6 cellular contexts compared by ENCODE assay signal in genomic region chr1:1318131-1318652, GRCh38. TPM values are rescaled to one million over a fixed set of nuclear protein-coding genes. Genes with fewer than 3 reads are reported as not detected.
A peak's percentile ranks its signal among the peaks of the same experiment; 100 is the strongest.
DNase-seq lines count a peak whose midpoint lies in the region; ATAC-seq, FAIRE-seq and TF ChIP-seq lines count a peak whose summit lies in the region.

No MANE protein-coding gene starts in this region.

- WGBS in K562 (ENCODE audit: insufficient coverage, low coverage, missing lambda C conversion rate): 38% methylated on average over 9 of the region's 9 CpGs

- POLR2A ChIA-PET in K562 (lab: Yijun Ruan, JAX): interaction anchor here (0.8 to 4.3 kb wide), 3 partner anchors 7 to 112 kb away, joined by 3 to 30 read pairs (median 3); no protein-coding TSS in a partner anchor

- in situ Hi-C loops in K562 (cut with MboI): no loop called here

- H3K4me1 Mint-ChIP-seq in T-helper 17 cell: peaks cover 8% of the 10 kb centered on the region

- no peak overlapping the region for H3K4me3 ChIP-seq in K562
- no peak overlapping the region for H3K4me3 ChIP-seq in osteoblast (ENCODE audit: insufficient read depth, low read length)

- no peak for TF ChIP-seq POLR2A in K562 (conservative IDR thresholded peaks at IDR 0.05)

- H3K27ac Mint-ChIP-seq in T-helper 17 cell: no peak overlapping the region

- TF ChIP-seq EP300 in K562 (IDR thresholded peaks at IDR 0.05; ENCODE audit: low read length): peak; percentile 29; the same call in 1 of the 2 replicates

- H3K9me3 ChIP-seq in K562 (replicated peaks; ENCODE audit: control insufficient read depth, insufficient read depth, low read depth, low read length): no peaks in the 10 kb centered on the region
- H3K9me3 ChIP-seq in osteoblast (ENCODE audit: low read depth, low read length): no peaks in the 10 kb centered on the region
- H3K9me3 ChIP-seq in T-helper 17 cell (ENCODE audit: control insufficient read depth, low read length, poor library complexity, severe bottlenecking): no peaks in the 10 kb centered on the region

- H3K4me1 ChIP-seq in K562 (replicated peaks in 1 of 2; ENCODE audit: control insufficient read depth in 2 of 2, insufficient read depth in 2 of 2, low read length in 2 of 2) (peaks cover 33 to 86% of the 10 kb centered on the region in 2 experiments), osteoblast (ENCODE audit: insufficient read depth, low read length) (peaks cover 10% of the 10 kb centered on the region)

- H3K36me3 ChIP-seq in K562 (ENCODE audit: control insufficient read depth, insufficient read depth, low read length) (peaks cover 86% of the 10 kb centered on the region), osteoblast (ENCODE audit: insufficient read depth, low read length) (peaks cover 40% of the 10 kb centered on the region)

- peak; percentile 99 for FAIRE-seq in K562 (lab: Jason Lieb, UNC)

- peaks cover 61% of the 10 kb centered on the region for H3K79me2 ChIP-seq in K562 (ENCODE audit: control insufficient read depth, insufficient read depth, low read length)
- H3K79me2 ChIP-seq in osteoblast (ENCODE audit: insufficient read depth, low read length): peaks cover 73% of the 10 kb centered on the region

- TF ChIP-seq CTCF in K562 (IDR thresholded peaks at IDR 0.05 in 2 of 3, conservative IDR thresholded peaks at IDR 0.05 in 1 of 3; ENCODE audit: insufficient read depth in 2 of 3, low read depth in 1 of 3, low read length in 3 of 3) (no peak), osteoblast (IDR thresholded peaks at IDR 0.05; ENCODE audit: extremely low read depth, low read depth, low read length) (no peak)

- intact Hi-C loops in K562 (cut with micrococcal nuclease): no loop called here

- peaks cover 13% of the 10 kb centered on the region for H3K9me1 ChIP-seq in K562 (ENCODE audit: control insufficient read depth, insufficient read depth, low read length)

- peaks cover 2% of the 10 kb centered on the region for H3K36me3 Mint-ChIP-seq in T-helper 17 cell (ENCODE audit: low read depth)

- H3K27ac ChIP-seq in K562 (ENCODE audit: extremely low read depth, low read depth, low read length): no peak overlapping the region
- peak overlapping the region; percentile 78 for H3K27ac ChIP-seq in osteoblast (ENCODE audit: low read depth, low read length)

- DNase-seq in HT-29 (ENCODE audit: low spot score): peak; percentile 83
- DNase-seq in K562 (ENCODE audit: extremely low read depth in 1 of 4, low spot score in 3 of 4): peak in 1 of 4 experiments; percentile 87
- DNase-seq in osteoblast (ENCODE audit: insufficient read length, low spot score, missing footprints): peak; percentile 96
- DNase-seq in T-helper 17 cell: no peak
- no peak for DNase-seq in RPMI8226

- CTCF ChIA-PET in K562 (lab: Yijun Ruan, JAX; ENCODE audit: low intra/inter-chr PET ratio): no interaction called here

- no peaks in the 10 kb centered on the region for H3K27me3 ChIP-seq in K562 (ENCODE audit: control insufficient read depth in 2 of 2, insufficient read depth in 2 of 2, low read length in 2 of 2)
- H3K27me3 ChIP-seq in osteoblast (ENCODE audit: insufficient read depth, low read length): no peaks in the 10 kb centered on the region

- no peaks in the 10 kb centered on the region for H3K27me3 Mint-ChIP-seq in T-helper 17 cell

- H3K9ac ChIP-seq in K562 (ENCODE audit: insufficient read depth in 1 of 2, low read depth in 2 of 2, low read length in 2 of 2): no peak overlapping the region

- H3K4me3 Mint-ChIP-seq in T-helper 17 cell: no peak overlapping the region

- H3K4me2 ChIP-seq in K562 (ENCODE audit: insufficient read depth, low read length) (no peak overlapping the region), osteoblast (ENCODE audit: insufficient read depth, low read length) (peak overlapping the region; percentile 23)

- TSS peak; percentile 37 for BruUV-seq in K562 (replicated peaks; lab: Mats Ljungman, UMichigan)

- H4K20me1 ChIP-seq in K562 (replicated peaks; ENCODE audit: control insufficient read depth, insufficient read depth, low read length) (peaks cover 24% of the 10 kb centered on the region; the same call in 1 of the 2 replicates), osteoblast (ENCODE audit: insufficient read depth, low read length) (peaks cover 46% of the 10 kb centered on the region)

- H2AFZ ChIP-seq in K562 (ENCODE audit: low read depth, low read length): no peak overlapping the region
- H2AFZ ChIP-seq in osteoblast (ENCODE audit: low read length): no peak overlapping the region

- peak; percentile 85 for ATAC-seq in K562
- ATAC-seq in T-helper 17 cell: no peak
- no peak for ATAC-seq in HG02588 (IDR thresholded peaks at IDR 0.05; ENCODE audit: unreplicated experiment)

- TF ChIP-seq RAD21 in K562 (CRISPR knock-in tag; conservative IDR thresholded peaks at IDR 0.05 in 1 of 2, IDR thresholded peaks at IDR 0.05 in 1 of 2): no peak

RNA-seq across cellular contexts. Expression of gene INTS11, which starts 6.3 kb away (rescaled TPM):
- total RNA-seq in HT-29 (2014; rRNA removed; shearing (Covaris generic)): 174 and 200 TPM in 2 replicates
- total RNA-seq in K562 (2011; cell fraction: chromatin; rRNA removed; ENCODE audit: low replicate concordance): 317 and 866 TPM in 2 replicates
- total RNA-seq in K562 (2011; cell fraction: nucleolus; rRNA removed): 565 and 578 TPM in 2 replicates
- 402 and 440 TPM in 2 replicates for total RNA-seq in K562 (2011; cell fraction: nucleoplasm; rRNA removed)
- total RNA-seq in K562 (2014; rRNA removed) (151 and 179 TPM in 2 replicates), K562 (2014; rRNA removed; fragmentation: Illumina TruSeq; extraction: Trizol) (62.1 and 77.4 TPM in 2 replicates), K562 (2015; rRNA removed; fragmentation: Illumina TruSeq; extraction: Trizol) (85.4 and 88.8 TPM in 2 replicates), K562 (2021) (153 and 164 TPM in 2 replicates), osteoblast (53.3 and 59.7 TPM in 2 replicates), T-helper 17 cell (100 to 1,000 TPM; 130 to 132 TPM)
- polyA plus RNA-seq in K562 (2011; rRNA removed) (110 and 164 TPM in 2 replicates), K562 (2014; fragmentation: Illumina TruSeq; extraction: Trizol) (143 and 151 TPM in 2 replicates), K562 (2014; fragmentation: Nextera tagmentation; extraction: Ambion mirVana) (10 to 100 TPM in 1 of 2 experiments, 1 to 10 TPM in 1; 3.6 to 11.8 TPM), K562 (2014; rRNA removed) (183 TPM in 2 replicates)
- polyA plus RNA-seq in K562 (2011; cell fraction: cytosol; rRNA removed): 195 and 300 TPM in 2 replicates
- 663 and 798 TPM in 2 replicates for polyA plus RNA-seq in K562 (2011; cell fraction: nucleus; rRNA removed)
- 151 and 204 TPM in 2 replicates for polyA plus RNA-seq in K562 (2012)
- 68.4 and 103 TPM in 2 replicates for polyA minus RNA-seq in K562 (2011; rRNA and poly(A)+ RNA removed)
- 79.6 and 101 TPM in 2 replicates for polyA minus RNA-seq in K562 (2011; cell fraction: cytosol; rRNA and poly(A)+ RNA removed)
- polyA minus RNA-seq in K562 (2011; cell fraction: nucleus; rRNA and poly(A)+ RNA removed): 108 and 123 TPM in 2 replicates

RNA-seq across cellular contexts. Expression of gene CPTP, which starts 6.4 kb away (rescaled TPM):
- 62.5 and 70.5 TPM in 2 replicates for total RNA-seq in HT-29 (2014; rRNA removed; shearing (Covaris generic))
- 3.4 and 22.1 TPM in 2 replicates for total RNA-seq in K562 (2011; cell fraction: chromatin; rRNA removed; ENCODE audit: low replicate concordance)
- 31.8 and 32.0 TPM in 2 replicates for total RNA-seq in K562 (2011; cell fraction: nucleolus; rRNA removed)
- 11.2 and 13.9 TPM in 2 replicates for total RNA-seq in K562 (2011; cell fraction: nucleoplasm; rRNA removed)
- total RNA-seq in K562 (2014; rRNA removed) (21.6 and 33.4 TPM in 2 replicates), K562 (2014; rRNA removed; fragmentation: Illumina TruSeq; extraction: Trizol) (3.0 and 3.5 TPM in 2 replicates), K562 (2015; rRNA removed; fragmentation: Illumina TruSeq; extraction: Trizol) (8.4 and 10.1 TPM in 2 replicates), K562 (2021) (25.4 and 25.8 TPM in 2 replicates), osteoblast (12.7 and 13.8 TPM in 2 replicates), T-helper 17 cell (10 to 100 TPM; 14.3 to 15.7 TPM)
- polyA plus RNA-seq in K562 (2011; rRNA removed) (3.5 and 5.7 TPM in 2 replicates), K562 (2014; fragmentation: Illumina TruSeq; extraction: Trizol) (2.7 and 9.1 TPM in 2 replicates), K562 (2014; fragmentation: Nextera tagmentation; extraction: Ambion mirVana) (under 1 TPM; 0.11 to 0.20 TPM), K562 (2014; rRNA removed) (12.4 and 12.9 TPM in 2 replicates)
- polyA plus RNA-seq in K562 (2011; cell fraction: cytosol; rRNA removed): 7.2 and 32.1 TPM in 2 replicates
- 5.6 and 10.3 TPM in 2 replicates for polyA plus RNA-seq in K562 (2011; cell fraction: nucleus; rRNA removed)
- 14.5 and 17.3 TPM in 2 replicates for polyA plus RNA-seq in K562 (2012)
- polyA minus RNA-seq in K562 (2011; rRNA and poly(A)+ RNA removed): 2.1 and 2.4 TPM in 2 replicates
- 9.2 and 12.1 TPM in 2 replicates for polyA minus RNA-seq in K562 (2011; cell fraction: cytosol; rRNA and poly(A)+ RNA removed)
- 14.0 and 17.8 TPM in 2 replicates for polyA minus RNA-seq in K562 (2011; cell fraction: nucleus; rRNA and poly(A)+ RNA removed)

RNA-seq across cellular contexts. Expression of gene PUSL1, which starts 9.8 kb away (rescaled TPM):
- total RNA-seq in HT-29 (2014; rRNA removed; shearing (Covaris generic)): 152 and 157 TPM in 2 replicates
- 13.3 and 63.1 TPM in 2 replicates for total RNA-seq in K562 (2011; cell fraction: chromatin; rRNA removed; ENCODE audit: low replicate concordance)
- 74.5 and 90.1 TPM in 2 replicates for total RNA-seq in K562 (2011; cell fraction: nucleolus; rRNA removed)
- 23.2 and 31.2 TPM in 2 replicates for total RNA-seq in K562 (2011; cell fraction: nucleoplasm; rRNA removed)
- total RNA-seq in K562 (2014; rRNA removed) (86.9 and 103 TPM in 2 replicates), K562 (2014; rRNA removed; fragmentation: Illumina TruSeq; extraction: Trizol) (5.6 and 7.0 TPM in 2 replicates), K562 (2015; rRNA removed; fragmentation: Illumina TruSeq; extraction: Trizol) (29.7 and 31.4 TPM in 2 replicates), K562 (2021) (80.1 and 83.0 TPM in 2 replicates), osteoblast (19.4 and 29.3 TPM in 2 replicates), T-helper 17 cell (10 to 100 TPM; 10.6 to 14.9 TPM)
- polyA plus RNA-seq in K562 (2011; rRNA removed) (13.6 and 22.4 TPM in 2 replicates), K562 (2014; fragmentation: Illumina TruSeq; extraction: Trizol) (10.5 and 25.1 TPM in 2 replicates), K562 (2014; fragmentation: Nextera tagmentation; extraction: Ambion mirVana) (1 to 10 TPM in 1 of 2 experiments, under 1 TPM in 1; 0.62 to 1.7 TPM), K562 (2014; rRNA removed) (68.5 and 76.0 TPM in 2 replicates)
- 29.8 and 137 TPM in 2 replicates for polyA plus RNA-seq in K562 (2011; cell fraction: cytosol; rRNA removed)
- 41.7 and 71.9 TPM in 2 replicates for polyA plus RNA-seq in K562 (2011; cell fraction: nucleus; rRNA removed)
- 35.1 and 53.3 TPM in 2 replicates for polyA plus RNA-seq in K562 (2012)
- polyA minus RNA-seq in K562 (2011; rRNA and poly(A)+ RNA removed): 3.5 and 5.7 TPM in 2 replicates
- polyA minus RNA-seq in K562 (2011; cell fraction: cytosol; rRNA and poly(A)+ RNA removed): 22.0 and 25.8 TPM in 2 replicates
- 33.5 and 38.2 TPM in 2 replicates for polyA minus RNA-seq in K562 (2011; cell fraction: nucleus; rRNA and poly(A)+ RNA removed)

RNA-seq across cellular contexts. Expression of gene ACAP3, which starts 10.5 kb away (rescaled TPM):
- total RNA-seq in HT-29 (2014; rRNA removed; shearing (Covaris generic)): 104 and 113 TPM in 2 replicates
- total RNA-seq in K562 (2011; cell fraction: chromatin; rRNA removed; ENCODE audit: low replicate concordance): 140 and 407 TPM in 2 replicates
- 278 and 333 TPM in 2 replicates for total RNA-seq in K562 (2011; cell fraction: nucleolus; rRNA removed)
- 136 and 156 TPM in 2 replicates for total RNA-seq in K562 (2011; cell fraction: nucleoplasm; rRNA removed)
- 29.6 and 33.3 TPM in 2 replicates for total RNA-seq in K562 (2014; rRNA removed)
- total RNA-seq in K562 (2014; rRNA removed; fragmentation: Illumina TruSeq; extraction: Trizol): 1.9 and 3.5 TPM in 2 replicates
- total RNA-seq in K562 (2015; rRNA removed; fragmentation: Illumina TruSeq; extraction: Trizol): 14.0 and 15.2 TPM in 2 replicates
- 44.1 and 49.0 TPM in 2 replicates for total RNA-seq in K562 (2021)
- polyA plus RNA-seq in K562 (2011; rRNA removed): 12.0 and 27.1 TPM in 2 replicates
- polyA plus RNA-seq in K562 (2011; cell fraction: cytosol; rRNA removed): 8.5 and 20.8 TPM in 2 replicates
- polyA plus RNA-seq in K562 (2011; cell fraction: nucleus; rRNA removed): 346 and 462 TPM in 2 replicates
- 38.9 and 49.6 TPM in 2 replicates for polyA plus RNA-seq in K562 (2012)
- 7.2 and 11.8 TPM in 2 replicates for polyA plus RNA-seq in K562 (2014; fragmentation: Illumina TruSeq; extraction: Trizol)
- polyA plus RNA-seq in K562 (2014; fragmentation: Nextera tagmentation; extraction: Ambion mirVana): under 1 TPM; 0.01 to 0.06 TPM
- polyA plus RNA-seq in K562 (2014; rRNA removed): 43.8 and 44.8 TPM in 2 replicates
- polyA minus RNA-seq in K562 (2011; rRNA and poly(A)+ RNA removed): 6.3 and 10.7 TPM in 2 replicates
- polyA minus RNA-seq in K562 (2011; cell fraction: cytosol; rRNA and poly(A)+ RNA removed): 13.7 and 15.3 TPM in 2 replicates
- polyA minus RNA-seq in K562 (2011; cell fraction: nucleus; rRNA and poly(A)+ RNA removed): 42.4 and 46.1 TPM in 2 replicates
- 31.2 and 46.7 TPM in 2 replicates for total RNA-seq in osteoblast
- 10 to 100 TPM; 63.5 to 66.2 TPM for total RNA-seq in T-helper 17 cell

RNA-seq across cellular contexts. Expression of gene TAS1R3, which starts 12.9 kb away (rescaled TPM):
- 0.89 and 1.6 TPM in 2 replicates for total RNA-seq in HT-29 (2014; rRNA removed; shearing (Covaris generic))
- 0.19 and 0.58 TPM in 2 replicates for total RNA-seq in K562 (2011; cell fraction: chromatin; rRNA removed; ENCODE audit: low replicate concordance)
- 0.53 and 0.67 TPM in 2 replicates for total RNA-seq in K562 (2011; cell fraction: nucleolus; rRNA removed)
- 0.15 and 0.23 TPM in 2 replicates for total RNA-seq in K562 (2011; cell fraction: nucleoplasm; rRNA removed)
- total RNA-seq in K562 (2014; rRNA removed): 0.12 TPM in 1 of 2 replicates, not detected in the other
- total RNA-seq in K562 (2014; rRNA removed; fragmentation: Illumina TruSeq; extraction: Trizol): not detected in 2 replicates
- 0.04 TPM in 1 of 2 replicates, not detected in the other for total RNA-seq in K562 (2015; rRNA removed; fragmentation: Illumina TruSeq; extraction: Trizol)
- 0.07 and 0.09 TPM in 2 replicates for total RNA-seq in K562 (2021)
- polyA plus RNA-seq in K562 (2011; rRNA removed): 0.05 TPM in 1 of 2 replicates, not detected in the other
- 0.03 and 0.06 TPM in 2 replicates for polyA plus RNA-seq in K562 (2011; cell fraction: cytosol; rRNA removed)
- 0.25 and 0.31 TPM in 2 replicates for polyA plus RNA-seq in K562 (2011; cell fraction: nucleus; rRNA removed)
- polyA plus RNA-seq in K562 (2012): 0.26 and 0.37 TPM in 2 replicates
- not detected in 2 replicates for polyA plus RNA-seq in K562 (2014; fragmentation: Illumina TruSeq; extraction: Trizol)
- polyA plus RNA-seq in K562 (2014; fragmentation: Nextera tagmentation; extraction: Ambion mirVana): not detected
- 0.03 and 0.13 TPM in 2 replicates for polyA plus RNA-seq in K562 (2014; rRNA removed)
- not detected in 2 replicates for polyA minus RNA-seq in K562 (2011; rRNA and poly(A)+ RNA removed)
- polyA minus RNA-seq in K562 (2011; cell fraction: cytosol; rRNA and poly(A)+ RNA removed): not detected in 2 replicates
- 0.13 and 0.22 TPM in 2 replicates for polyA minus RNA-seq in K562 (2011; cell fraction: nucleus; rRNA and poly(A)+ RNA removed)
- under 0.01 TPM in 2 replicates for total RNA-seq in osteoblast
- under 1 TPM; 0.72 to 0.96 TPM for total RNA-seq in T-helper 17 cell

Comparison
In these comparisons a context has a peak if more than half of its experiments do, and no peak if none do; other contexts are left out.
1. DNase-seq: peak in HT-29 (single experiment) and osteoblast (single experiment); none in T-helper 17 cell (0 of 3) and RPMI8226 (single experiment).